ENCODE assay signal across 1 cellular context in the genomic region with DNA sequence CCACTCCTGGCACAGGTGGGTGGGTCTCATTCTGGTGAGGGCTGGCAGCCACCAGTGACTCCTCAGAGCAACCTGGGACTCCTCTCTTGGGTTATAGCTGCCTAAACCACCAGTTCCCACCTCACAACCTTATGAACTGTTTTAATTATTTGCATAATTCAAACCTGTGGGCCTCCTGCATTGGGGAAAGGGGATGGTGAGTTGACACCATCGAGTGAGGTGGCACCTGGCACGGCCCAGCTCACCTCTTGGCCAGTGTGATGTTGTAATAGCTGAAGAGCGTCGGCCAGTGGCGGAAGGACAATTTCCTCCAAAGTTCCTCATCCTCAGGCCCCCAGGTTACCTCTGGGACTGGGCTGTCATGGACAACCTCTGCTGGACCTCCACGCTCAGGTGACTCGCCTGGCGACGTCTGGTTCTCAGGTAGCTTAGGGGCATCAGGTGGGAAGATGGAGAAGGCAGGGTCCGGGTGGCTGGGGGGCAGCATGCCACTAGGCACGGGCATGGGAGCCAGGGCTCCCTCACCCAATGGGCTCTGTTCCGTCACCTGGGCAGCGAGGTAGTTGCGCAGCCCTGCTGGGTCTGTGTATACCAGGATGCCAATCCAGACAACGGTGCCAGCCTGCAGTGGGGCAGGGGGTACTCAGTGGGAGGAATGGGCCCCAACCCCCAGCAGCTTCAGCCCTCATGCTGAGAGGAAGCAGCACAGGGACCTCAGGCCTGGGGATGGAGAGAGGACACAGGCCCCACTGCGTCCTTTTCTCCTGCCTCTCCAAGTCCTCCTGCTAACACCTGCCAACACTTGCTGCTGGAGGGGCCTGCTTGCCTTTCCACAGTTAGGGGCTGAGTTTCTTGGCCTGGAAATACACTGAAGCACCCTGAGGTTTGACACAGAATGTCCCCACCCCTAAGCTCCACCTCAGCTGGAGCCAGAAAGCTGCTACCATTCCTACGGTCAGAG.
A peak's percentile ranks its signal among the peaks of the same experiment; 100 is the strongest.
TF ChIP-seq lines count a peak whose summit lies in the region.

No MANE protein-coding gene starts in this region.

TF ChIP-seq in HepG2, 621 proteins besides CTCF, POLR2A, EP300 and RAD21:
- peak; percentile 52 for TF ChIP-seq AGO2 (optimal IDR thresholded peaks at IDR 0.05; ENCODE audit: low read depth, low read length)
- TF ChIP-seq ZZZ3 (CRISPR knock-in tag; IDR thresholded peaks at IDR 0.05; ENCODE audit: borderline replicate concordance), result no peak
TF ChIP-seq in HepG2: peak in this region for 1.
